Comparison of ENCODE assay signal across 15 cellular contexts in the genomic region with DNA sequence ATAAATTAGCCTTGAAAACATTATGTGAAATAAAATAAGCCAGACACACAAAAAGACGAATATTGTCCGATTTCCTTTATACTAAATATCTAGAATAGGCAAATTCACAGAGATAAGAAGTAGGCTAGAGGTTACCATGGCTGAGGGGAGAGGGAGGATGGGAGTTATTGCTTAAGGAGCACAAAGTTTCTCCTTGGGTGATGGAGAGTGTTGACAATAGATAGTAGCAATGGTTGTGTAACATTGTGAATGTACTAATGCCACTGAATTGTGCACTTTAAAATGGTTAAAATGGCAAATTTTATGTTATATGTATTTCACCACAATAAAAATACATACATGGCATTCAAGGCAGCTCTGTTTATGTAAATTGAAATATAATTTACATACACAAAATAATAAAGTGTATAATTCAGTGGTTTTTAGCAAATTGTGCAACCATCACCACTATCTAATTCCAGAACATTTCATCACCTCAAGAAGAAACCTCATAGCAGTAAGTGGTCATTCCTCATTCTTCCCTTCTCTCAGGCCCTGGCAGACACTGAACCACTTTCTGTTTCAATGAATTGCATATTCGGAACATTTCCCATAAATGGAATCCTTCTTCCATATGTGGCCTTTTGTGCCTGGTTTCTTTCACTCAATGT. TPM values are rescaled to one million over a fixed set of nuclear protein-coding genes. Genes with fewer than 3 reads are reported as not detected.
DNase-seq lines count a peak whose midpoint lies in the region; ATAC-seq, FAIRE-seq and TF ChIP-seq lines count a peak whose summit lies in the region.
"Had no signal": no experiment of that assay in that cellular context is flagged by ENCODE, and none has a peak within 500 bp of the region (broad histone marks: within the 10 kb centered on the region; RNA-seq: fewer than 3 reads in every experiment).

No MANE protein-coding gene starts in this region.

- intact Hi-C loops in lower lobe of right lung (cut with DNase I), result no loop called here

- POLR2A ChIA-PET in A549 (lab: Yijun Ruan, JAX), result no interaction called here
- POLR2A ChIA-PET in RWPE1 (lab: Yijun Ruan, JAX; ENCODE audit: low non-redundant PET), result no interaction called here

- no peak for ATAC-seq in A549
- ATAC-seq in lower lobe of right lung, result peak; percentile 80 to 85
- ATAC-seq in HG02970 (IDR thresholded peaks at IDR 0.05; ENCODE audit: low FRiP score, unreplicated experiment), result no peak
- ATAC-seq: activated CD8-positive, alpha-beta T cell treated with anti-CD3 and anti-CD28 coated beads for 36 hours had no signal

- CTCF ChIA-PET in A549 (lab: Yijun Ruan, JAX) (interaction anchor here (0.6 to 2.6 kb wide), 4 partner anchors 14 to 90 kb away, joined by 3 to 5 read pairs (median 4); no protein-coding TSS in a partner anchor), RWPE1 (lab: Yijun Ruan, JAX) (no interaction called here)

- no peak for TF ChIP-seq CTCF in A549 (IDR thresholded peaks at IDR 0.05)
- no peak for TF ChIP-seq CTCF in astrocyte of the cerebellum (IDR thresholded peaks at IDR 0.05; ENCODE audit: low read depth, low read length, missing control alignments)
- no peak for TF ChIP-seq CTCF in lower lobe of right lung (IDR thresholded peaks at IDR 0.05)
- TF ChIP-seq CTCF in RWPE1 (conservative IDR thresholded peaks at IDR 0.05; ENCODE audit: low read depth), result no peak

- H3K27me3 ChIP-seq in lower lobe of right lung (ENCODE audit: low read depth), result no peaks in the 10 kb centered on the region
- H3K27me3 ChIP-seq: BE2C had no signal

- H3K27ac ChIP-seq in A549 (peak overlapping the region in 1 of 2 experiments; percentile 15; a peak in 1 of 6 replicates), lower lobe of right lung (peak overlapping the region; percentile 7), RWPE1 (no peak overlapping the region)
- H3K27ac ChIP-seq: prostate gland had no signal

- H3K9me3 ChIP-seq in A549 (peaks cover 6% of the 10 kb centered on the region), lower lobe of right lung (no peaks in the 10 kb centered on the region)
- H3K9me3 ChIP-seq: BE2C, prostate gland had no signal

- in situ Hi-C loops in astrocyte of the cerebellum (cut with HindIII; ENCODE audit: low sequenced_read_pairs), result no loop called here

- TF ChIP-seq POLR2A in A549 (IDR thresholded peaks at IDR 0.05; ENCODE audit: low read length), result no peak

- peak; percentile 63 for FAIRE-seq in A549 (lab: Jason Lieb, UNC)
- FAIRE-seq: urothelium cell line had no signal

- H3K4me2 ChIP-seq in A549, result peak overlapping the region; percentile 30; the same call in 2 of the 3 replicates

- peaks cover 7% of the 10 kb centered on the region; the same call in 2 of the 3 replicates for H3K4me1 ChIP-seq in A549
- H3K4me1 ChIP-seq in lower lobe of right lung, result peaks cover 14% of the 10 kb centered on the region
- H3K4me1 ChIP-seq: BE2C, prostate gland had no signal

- H3K36me3 ChIP-seq in lower lobe of right lung, result no peaks in the 10 kb centered on the region
- H3K36me3 ChIP-seq: BE2C, prostate gland had no signal

- DNase-seq in A549 (ENCODE audit: low read depth in 1 of 2, low spot score in 1 of 2) (no peak), M059J (ENCODE audit: low read depth) (peak; percentile 52), astrocyte of the cerebellum (ENCODE audit: low read depth) (peak; percentile 75), lower lobe of right lung (no peak), RWPE1 (ENCODE audit: low spot score) (no peak), T-helper 9 cell (no peak), NCI-H1092 treated with DMSO at 0.1 percent for 48 hours (lab: John Stamatoyannopoulos, UW) (no peak)
- DNase-seq: activated CD8-positive, alpha-beta T cell treated with anti-CD3 and anti-CD28 coated beads for 36 hours; BE2C; KBM-7; kidney glomerular epithelial cell; NCI-H446 had no signal

- TF ChIP-seq EP300 in A549 (IDR thresholded peaks at IDR 0.05), result no peak

- 85% methylated on average over 3 of the region's 3 CpGs for WGBS in A549 (ENCODE audit: missing lambda C conversion rate)

- no peak for TF ChIP-seq RAD21 in A549 (conservative IDR thresholded peaks at IDR 0.05 in 1 of 2, IDR thresholded peaks at IDR 0.05 in 1 of 2)

- H3K4me3 ChIP-seq in A549, result no peak overlapping the region
- H3K4me3 ChIP-seq in astrocyte of the cerebellum (ENCODE audit: low read depth, low read length), result no peak overlapping the region
- no peak overlapping the region for H3K4me3 ChIP-seq in lower lobe of right lung
- H3K4me3 ChIP-seq: prostate gland had no signal

TF ChIP-seq in A549, 52 proteins besides CTCF, POLR2A, EP300 and RAD21:
- TF ChIP-seq CEBPB (IDR thresholded peaks at IDR 0.05) (peak; percentile 51 to 58; a peak in 2 of 4 replicates), CHD2 (IDR thresholded peaks at IDR 0.05; ENCODE audit: low read length, partially characterized antibody) (no peak)
- TF ChIP-seq, protein P1, sequence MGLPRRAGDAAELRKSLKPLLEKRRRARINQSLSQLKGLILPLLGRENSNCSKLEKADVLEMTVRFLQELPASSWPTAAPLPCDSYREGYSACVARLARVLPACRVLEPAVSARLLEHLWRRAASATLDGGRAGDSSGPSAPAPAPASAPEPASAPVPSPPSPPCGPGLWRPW (IDR thresholded peaks at IDR 0.05), result 0 out of 2 replicates have a peak, but pooled peaks have one; percentile 11

RNA-seq across cellular contexts. Expression of a gene that starts 59.2 kb away (rescaled TPM):
- polyA plus RNA-seq in A549 (2011; rRNA removed) (24.4 and 27.7 TPM in 2 replicates), A549 (2017; fragmentation: RNase III; extraction: RNeasy Plus Mini Kit Qiagen cat#74134 plus additional on column Dnase treatment) (50.8 to 59.7 TPM (median 55.8 TPM) in 3 replicates)
- 28.2 and 45.6 TPM in 2 replicates for polyA plus RNA-seq in A549 (2012; cell fraction: cytosol; rRNA removed)
- 70.2 and 91.2 TPM in 2 replicates for polyA plus RNA-seq in A549 (2012; cell fraction: nucleus; rRNA removed)
- 37.2 and 50.7 TPM in 2 replicates for polyA minus RNA-seq in A549 (2011; rRNA and poly(A)+ RNA removed)
- total RNA-seq in M059J (2014; rRNA removed; shearing (Covaris generic)), result 24.3 and 44.2 TPM in 2 replicates
- 117 TPM for total RNA-seq in lower lobe of right lung

Comparison
In these comparisons a context has a peak if more than half of its experiments do, and no peak if none do; other contexts are left out.
1. ATAC-seq: peak in lower lobe of right lung (2 of 2); none in A549 (0 of 2) and HG02970 (single experiment).
2. DNase-seq: peak in M059J (single experiment) and astrocyte of the cerebellum (single experiment); none in A549 (0 of 2), lower lobe of right lung (single experiment), RWPE1 (single experiment), T-helper 9 cell (single experiment) and NCI-H1092 treated with DMSO at 0.1 percent for 48 hours (single experiment).